In the genomic region with DNA sequence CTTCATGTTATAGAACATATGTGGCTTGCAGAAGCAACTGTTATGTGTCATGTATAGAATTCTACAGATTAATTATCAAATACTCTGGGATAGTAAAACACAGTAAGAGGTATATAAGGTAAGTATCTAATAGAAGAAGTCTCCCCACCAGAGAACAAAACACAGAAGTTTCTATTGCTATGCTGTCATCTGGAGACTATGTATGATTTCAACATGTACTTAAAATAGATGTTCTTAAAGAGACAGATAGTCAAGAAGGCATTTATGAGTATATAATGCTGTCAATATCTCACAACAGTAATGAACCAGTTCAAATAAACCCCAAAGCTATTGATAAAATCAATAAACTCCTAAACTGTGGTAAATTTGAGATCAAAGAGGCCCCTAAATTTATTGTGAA, we compare ENCODE assay signal across 14 cellular contexts. TPM values are rescaled to one million over a fixed set of nuclear protein-coding genes. Genes with fewer than 3 reads are reported as not detected.
DNase-seq lines count a peak whose midpoint lies in the region; ATAC-seq and TF ChIP-seq lines count a peak whose summit lies in the region.
"Had no signal": no experiment of that assay in that cellular context is flagged by ENCODE, and none has a peak within 500 bp of the region (broad histone marks: within the 10 kb centered on the region; RNA-seq: fewer than 3 reads in every experiment).

No MANE protein-coding gene starts in this region.

- intact Hi-C loops in sciatic nerve (cut with DNase I) (no loop called here), A673 (cut with micrococcal nuclease; ENCODE audit: unreplicated experiment) (no loop called here)

- H2AFZ ChIP-seq in osteoblast (ENCODE audit: low read length), result no peak overlapping the region

- CTCF ChIA-PET in A673 (lab: Charles Lee), result no interaction called here

- H3K4me3 ChIP-seq in cardiac fibroblast (replicated peaks in 1 of 2; ENCODE audit: low read depth in 2 of 2, low read length in 2 of 2) (no peak overlapping the region), osteoblast (ENCODE audit: insufficient read depth, low read length) (no peak overlapping the region), A673 (ENCODE audit: low read depth, low read length, poor library complexity, severe bottlenecking) (no peak overlapping the region)

- H3K4me1 ChIP-seq in osteoblast (ENCODE audit: insufficient read depth, low read length), result peaks cover 15% of the 10 kb centered on the region
- peaks cover 3% of the 10 kb centered on the region for H3K4me1 ChIP-seq in A673 (ENCODE audit: insufficient read depth, low read length, poor library complexity, severe bottlenecking)

- peak; percentile 47 for ATAC-seq in HG03196 (IDR thresholded peaks at IDR 0.05; ENCODE audit: unreplicated experiment)
- no peak for ATAC-seq in sciatic nerve
- ATAC-seq in GM19452 (IDR thresholded peaks at IDR 0.05; ENCODE audit: unreplicated experiment), result no peak
- ATAC-seq: CD8-positive, alpha-beta T cell; naive thymus-derived CD4-positive, alpha-beta T cell had no signal

- DNase-seq in GM13976 (ENCODE audit: low spot score) (peak; percentile 48), cardiac fibroblast (ENCODE audit: low read depth in 2 of 2) (peak; percentile 42 to 69), osteoblast (ENCODE audit: insufficient read length, low spot score, missing footprints) (no peak), C1 segment of cervical spinal cord (lab: John Stamatoyannopoulos, UW) (no peak), sciatic nerve (ENCODE audit: low spot score) (no peak), A673 (ENCODE audit: low spot score) (no peak)
- DNase-seq: activated T-cell treated with anti-CD3 and anti-CD28 coated beads for 4 hours; CD8-positive, alpha-beta T cell; GF-D8; Karpas-422; naive thymus-derived CD4-positive, alpha-beta T cell; SK-N-SH had no signal

- TF ChIP-seq CTCF in GM13976 (IDR thresholded peaks at IDR 0.05; ENCODE audit: borderline replicate concordance, control extremely low read depth, extremely low read depth, insufficient read depth, missing control alignments) (no peak), cardiac fibroblast (IDR thresholded peaks at IDR 0.05; ENCODE audit: low read depth, low read length) (no peak), osteoblast (IDR thresholded peaks at IDR 0.05; ENCODE audit: extremely low read depth, low read depth, low read length) (no peak), A673 (conservative IDR thresholded peaks at IDR 0.05; ENCODE audit: low read depth, low read length) (no peak)

- H4K20me1 ChIP-seq in osteoblast (ENCODE audit: insufficient read depth, low read length), result peaks cover 3% of the 10 kb centered on the region

- POLR2A ChIA-PET in A673 (lab: Charles Lee; ENCODE audit: low non-redundant PET), result no interaction called here

- H3K79me2 ChIP-seq in osteoblast (ENCODE audit: insufficient read depth, low read length), result peaks cover 36% of the 10 kb centered on the region

- no TSS peak for BruUV-seq in A673 (replicated peaks; lab: Mats Ljungman, UMichigan)

- in situ Hi-C loops in GM13976 (cut with MboI; ENCODE audit: low sequenced_read_pairs, unreplicated experiment), result no loop called here

- H3K9me3 ChIP-seq in osteoblast (ENCODE audit: low read depth, low read length) (no peaks in the 10 kb centered on the region), A673 (ENCODE audit: low read depth, low read length, poor library complexity, severe bottlenecking) (no peaks in the 10 kb centered on the region)
- H3K9me3 ChIP-seq: SK-N-SH had no signal

- H3K36me3 ChIP-seq in osteoblast (ENCODE audit: insufficient read depth, low read length) (peaks cover 7% of the 10 kb centered on the region), A673 (ENCODE audit: insufficient read depth, low read length, poor library complexity, severe bottlenecking) (no peaks in the 10 kb centered on the region)

- peak overlapping the region; percentile 17 for H3K4me2 ChIP-seq in osteoblast (ENCODE audit: insufficient read depth, low read length)
- H3K4me2 ChIP-seq: SK-N-SH had no signal

- peak overlapping the region; percentile 1 for H3K27ac ChIP-seq in osteoblast (ENCODE audit: low read depth, low read length)
- no peak overlapping the region for H3K27ac ChIP-seq in A673 (ENCODE audit: low read depth, low read length, poor library complexity, severe bottlenecking)

- H3K27me3 ChIP-seq in osteoblast (ENCODE audit: insufficient read depth, low read length), result no peaks in the 10 kb centered on the region
- no peaks in the 10 kb centered on the region for H3K27me3 ChIP-seq in A673 (replicated peaks; ENCODE audit: insufficient read depth, low read depth, low read length, poor library complexity)

RNA-seq across cellular contexts. Expression of a gene that starts 8.1 kb away (rescaled TPM):
- 0.29 and 0.36 TPM in 2 replicates for total RNA-seq in osteoblast
- 0.67 TPM for total RNA-seq in sciatic nerve
- total RNA-seq in A673 (2021), result 0.19 and 0.44 TPM in 2 replicates

RNA-seq across cellular contexts. Expression of a gene that starts 14.5 kb away (rescaled TPM):
- total RNA-seq in osteoblast (91.6 and 102 TPM in 2 replicates), sciatic nerve (71.4 TPM), A673 (2021) (31.9 and 32.0 TPM in 2 replicates)

RNA-seq across cellular contexts. Expression of a gene that starts 14.8 kb away (rescaled TPM):
- 34.7 and 54.8 TPM in 2 replicates for total RNA-seq in osteoblast
- 30.0 TPM for total RNA-seq in sciatic nerve
- total RNA-seq in A673 (2021), result 56.2 and 56.5 TPM in 2 replicates

Comparison
In these comparisons a context has a peak if more than half of its experiments do, and no peak if none do; other contexts are left out.
1. DNase-seq: peak in GM13976 (single experiment) and cardiac fibroblast (2 of 2); none in osteoblast (single experiment), C1 segment of cervical spinal cord (0 of 14), sciatic nerve (single experiment) and A673 (single experiment).